In the genomic region with DNA sequence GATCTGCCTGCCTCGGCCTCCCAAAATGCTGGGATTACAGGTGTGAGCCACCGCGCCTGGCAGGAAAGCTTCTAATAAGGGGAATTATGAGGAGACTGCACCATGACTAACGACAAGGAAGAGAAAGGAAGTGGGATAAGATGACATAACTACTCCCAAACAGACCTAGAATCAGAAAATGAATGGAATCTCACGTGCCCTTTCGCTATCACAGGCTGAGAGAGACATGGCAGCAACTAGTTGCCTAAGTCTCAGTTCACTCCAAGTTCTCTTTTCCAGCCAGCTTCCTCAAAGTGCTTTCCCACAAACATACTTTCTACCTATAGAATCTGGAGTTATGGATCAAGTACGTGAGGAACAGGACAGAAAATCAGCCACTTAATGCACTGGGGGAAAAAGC, we compare ENCODE assay signal across 11 cellular contexts. TPM values are rescaled to one million over a fixed set of nuclear protein-coding genes. Genes with fewer than 3 reads are reported as not detected.
DNase-seq lines count a peak whose midpoint lies in the region; ATAC-seq, FAIRE-seq and TF ChIP-seq lines count a peak whose summit lies in the region.
"Had no signal": no experiment of that assay in that cellular context is flagged by ENCODE, and none has a peak within 500 bp of the region (broad histone marks: within the 10 kb centered on the region; RNA-seq: fewer than 3 reads in every experiment).

No MANE protein-coding gene starts in this region.

- DNase-seq in HepG2 (ENCODE audit: low spot score) (no peak), right lobe of liver (no peak), mesenchymal stem cell (peak; percentile 65), SHP77 (lab: John Stamatoyannopoulos, UW) (no peak), HTR-8/SVneo (ENCODE audit: insufficient read length, low spot score) (no peak), RPMI8226 (no peak)
- no peak for DNase-seq in activated T-helper 2 cell treated with anti-CD3 and anti-CD28 coated beads, Interferon-gamma antibody, Interleukin-2, Interleukin-4, amounts not matched to agents 10 μg/mL and 5 μg/mL and 100 μg/mL, durations not matched to agents 14 hours and 24 hours and 36 hours (ENCODE audit: low spot score)
- DNase-seq: effector CD8-positive, alpha-beta T cell; retina had no signal

- WGBS in HepG2 (ENCODE audit: low lambda C conversion rate), result 98% methylated on average over 7 of the region's 7 CpGs
- WGBS in right lobe of liver (ENCODE audit: insufficient coverage, low coverage, low lambda C conversion rate, missing lambda C conversion rate), result 74% methylated on average over 7 of the region's 7 CpGs
- WGBS in mesenchymal stem cell, result 47% methylated on average over 2 of the region's 7 CpGs

- no peak overlapping the region for H3K18ac ChIP-seq in mesenchymal stem cell (ENCODE audit: low read depth in 1 of 2, low read length in 2 of 2)

- no peaks in the 10 kb centered on the region for H4K20me1 ChIP-seq in HepG2 (ENCODE audit: insufficient read depth, low read length)

- H3K36me3 Mint-ChIP-seq in activated T-helper 2 cell treated with anti-CD3 and anti-CD28 coated beads, Interferon-gamma antibody, Interleukin-2, Interleukin-4, amounts not matched to agents 10 μg/mL and 5 μg/mL and 100 μg/mL, durations not matched to agents 14 hours and 24 hours and 36 hours (ENCODE audit: low read depth), result peaks cover 48% of the 10 kb centered on the region

- H2BK120ac ChIP-seq in mesenchymal stem cell (ENCODE audit: low read depth, low read length), result no peak overlapping the region

- H3K4me2 ChIP-seq in HepG2 (ENCODE audit: low read depth, low read length), result 0 out of 2 replicates have a peak overlapping the region, but pooled peaks have one; percentile 92
- no peak overlapping the region for H3K4me2 ChIP-seq in mesenchymal stem cell (ENCODE audit: low read length, poor library complexity, severe bottlenecking)

- no peak for TF ChIP-seq CTCF in HepG2 (CRISPR knock-in tag; IDR thresholded peaks at IDR 0.05)
- no peak for TF ChIP-seq CTCF in right lobe of liver (IDR thresholded peaks at IDR 0.05)

- H3K27ac ChIP-seq in HepG2 (ENCODE audit: extremely low read length, insufficient read depth, low read length) (no peak overlapping the region), right lobe of liver (no peak overlapping the region), mesenchymal stem cell (ENCODE audit: low read length, poor library complexity, severe bottlenecking) (no peak overlapping the region)

- no peak overlapping the region for H2AK5ac ChIP-seq in mesenchymal stem cell (ENCODE audit: low read length, severe bottlenecking)

- CTCF ChIA-PET in HepG2 (lab: Yijun Ruan, JAX; ENCODE audit: low intra/inter-chr PET ratio, low total read pairs), result no interaction called here

- peak overlapping the region; percentile 30 for H3K4me3 Mint-ChIP-seq in activated T-helper 2 cell treated with anti-CD3 and anti-CD28 coated beads, Interferon-gamma antibody, Interleukin-2, Interleukin-4, amounts not matched to agents 10 μg/mL and 5 μg/mL and 100 μg/mL, durations not matched to agents 14 hours and 24 hours and 36 hours (ENCODE audit: low read depth)

- H2BK12ac ChIP-seq in mesenchymal stem cell (ENCODE audit: low read length in 2 of 2), result no peak overlapping the region

- no peak for TF ChIP-seq RAD21 in HepG2 (CRISPR knock-in tag; IDR thresholded peaks at IDR 0.05)

- no peak overlapping the region for H4K8ac ChIP-seq in mesenchymal stem cell (ENCODE audit: low read length)

- ATAC-seq in HepG2 (no peak), right lobe of liver (no peak), GM21723 (IDR thresholded peaks at IDR 0.05; ENCODE audit: unreplicated experiment) (no peak)

- no TSS peak for BruUV-seq in HepG2 (replicated peaks; lab: Mats Ljungman, UMichigan)

- H3K27me3 Mint-ChIP-seq in activated T-helper 2 cell treated with anti-CD3 and anti-CD28 coated beads, Interferon-gamma antibody, Interleukin-2, Interleukin-4, amounts not matched to agents 10 μg/mL and 5 μg/mL and 100 μg/mL, durations not matched to agents 14 hours and 24 hours and 36 hours (ENCODE audit: low read depth), result no peaks in the 10 kb centered on the region

- H3K9ac ChIP-seq in HepG2 (ENCODE audit: insufficient read depth, low read depth, low read length) (no peak overlapping the region), mesenchymal stem cell (ENCODE audit: low read length) (peak overlapping the region; percentile 100)

- H3K4me3 ChIP-seq in HepG2 (replicated peaks in 1 of 3; ENCODE audit: insufficient read depth in 1 of 3, low read depth in 2 of 3, low read length in 3 of 3) (no peak overlapping the region), right lobe of liver (no peak overlapping the region), mesenchymal stem cell (ENCODE audit: insufficient read depth in 1 of 2, low read depth in 1 of 2, low read length in 2 of 2) (peak overlapping the region in 1 of 2 experiments; percentile 94)

- POLR2A ChIA-PET in HepG2 (lab: Yijun Ruan, JAX), result no interaction called here

- H3K4me1 Mint-ChIP-seq in activated T-helper 2 cell treated with anti-CD3 and anti-CD28 coated beads, Interferon-gamma antibody, Interleukin-2, Interleukin-4, amounts not matched to agents 10 μg/mL and 5 μg/mL and 100 μg/mL, durations not matched to agents 14 hours and 24 hours and 36 hours (ENCODE audit: low read depth), result peaks cover 41% of the 10 kb centered on the region

- H2AFZ ChIP-seq in HepG2 (ENCODE audit: low read length), result no peak overlapping the region
- H2AFZ ChIP-seq in mesenchymal stem cell (ENCODE audit: low read depth, low read length), result no peak overlapping the region

- no peak overlapping the region for H4K91ac ChIP-seq in mesenchymal stem cell (ENCODE audit: low read length)

- peaks cover 18% of the 10 kb centered on the region for H3K79me2 ChIP-seq in HepG2 (ENCODE audit: insufficient read depth, low read length)

- H2BK15ac ChIP-seq in mesenchymal stem cell (ENCODE audit: low read depth, poor library complexity, severe bottlenecking), result no peak overlapping the region

- H3K4ac ChIP-seq in mesenchymal stem cell (ENCODE audit: low read depth in 1 of 2, low read length in 2 of 2), result peak overlapping the region in 1 of 2 experiments; percentile 75

- peaks cover 12% of the 10 kb centered on the region for H3K79me1 ChIP-seq in mesenchymal stem cell (replicated peaks; ENCODE audit: low read length, poor library complexity, severe bottlenecking)

- intact Hi-C loops in HepG2 (cut with micrococcal nuclease; ENCODE audit: unreplicated experiment) (no loop called here), right lobe of liver (cut with DNase I) (no loop called here)
- intact Hi-C loops in activated T-helper 2 cell treated with anti-CD3 and anti-CD28 coated beads, Interferon-gamma antibody, Interleukin-2, Interleukin-4, amounts not matched to agents 10 μg/mL and 5 μg/mL and 100 μg/mL, durations not matched to agents 14 hours and 24 hours and 36 hours (cut with micrococcal nuclease), result no loop called here

- H3K27ac Mint-ChIP-seq in activated T-helper 2 cell treated with anti-CD3 and anti-CD28 coated beads, Interferon-gamma antibody, Interleukin-2, Interleukin-4, amounts not matched to agents 10 μg/mL and 5 μg/mL and 100 μg/mL, durations not matched to agents 14 hours and 24 hours and 36 hours, result peak overlapping the region; percentile 98

- H3K36me3 ChIP-seq in HepG2 (replicated peaks in 1 of 2; ENCODE audit: control insufficient read depth in 1 of 2, insufficient read depth in 2 of 2, low read length in 2 of 2) (peaks cover 3 to 6% of the 10 kb centered on the region in 2 experiments; a peak in 4 of 5 replicates), right lobe of liver (peaks cover 0 to 35% (median 0%) of the 10 kb centered on the region in 4 donors), mesenchymal stem cell (ENCODE audit: control insufficient read depth in 1 of 2, insufficient read depth in 2 of 2, low read depth in 1 of 2, low read length in 2 of 2) (peaks cover 15 to 47% of the 10 kb centered on the region in 2 experiments)

- peaks cover 33% of the 10 kb centered on the region for H3K4me1 ChIP-seq in HepG2 (ENCODE audit: insufficient read depth, low read length)
- peaks cover 0 to 17% (median 7%) of the 10 kb centered on the region in 4 donors for H3K4me1 ChIP-seq in right lobe of liver
- H3K4me1 ChIP-seq in mesenchymal stem cell (ENCODE audit: control insufficient read depth, insufficient read depth, low read depth, low read length), result peaks cover 8% of the 10 kb centered on the region

- FAIRE-seq in HepG2 (lab: Jason Lieb, UNC) (no peak), HTR-8/SVneo (lab: Jason Lieb, UNC) (no peak)
- FAIRE-seq: GM12891 had no signal

- TF ChIP-seq POLR2A in HepG2 (IDR thresholded peaks at IDR 0.05; ENCODE audit: insufficient read depth in 1 of 2, low read depth in 2 of 2, low read length in 2 of 2) (no peak), right lobe of liver (IDR thresholded peaks at IDR 0.05) (no peak)

- H2BK5ac ChIP-seq in mesenchymal stem cell (ENCODE audit: low read depth, low read length, poor library complexity, severe bottlenecking), result no peak overlapping the region

- no peak overlapping the region for H3K14ac ChIP-seq in mesenchymal stem cell (ENCODE audit: low read length in 2 of 2)

- H3K27me3 ChIP-seq in HepG2 (ENCODE audit: control insufficient read depth in 1 of 2, insufficient read depth in 2 of 2, low read length in 2 of 2) (no peaks in the 10 kb centered on the region; a peak in 1 of 5 replicates), right lobe of liver (no peaks in the 10 kb centered on the region), mesenchymal stem cell (ENCODE audit: control insufficient read depth in 1 of 2, insufficient read depth in 1 of 2, low read length in 2 of 2) (no peaks in the 10 kb centered on the region)

- in situ Hi-C loops in HepG2 (cut with HindIII; ENCODE audit: extremely low pct_ligation_motif_present, low pct_unique_long_range_greater_than_20kb), result no loop called here

- H3K9me3 Mint-ChIP-seq in activated T-helper 2 cell treated with anti-CD3 and anti-CD28 coated beads, Interferon-gamma antibody, Interleukin-2, Interleukin-4, amounts not matched to agents 10 μg/mL and 5 μg/mL and 100 μg/mL, durations not matched to agents 14 hours and 24 hours and 36 hours, result no peaks in the 10 kb centered on the region

- TF ChIP-seq EP300 in HepG2 (IDR thresholded peaks at IDR 0.05; ENCODE audit: low read depth in 2 of 2, low read length in 2 of 2), result no peak
- no peak for TF ChIP-seq EP300 in HepG2 (CRISPR knock-in tag; IDR thresholded peaks at IDR 0.05; ENCODE audit: borderline replicate concordance)

- H3K23ac ChIP-seq in mesenchymal stem cell (ENCODE audit: low read length in 2 of 2), result no peak overlapping the region

- H3K9me3 ChIP-seq in HepG2 (ENCODE audit: low read length), result no peaks in the 10 kb centered on the region
- H3K9me3 ChIP-seq in right lobe of liver, result no peaks in the 10 kb centered on the region
- H3K9me3 ChIP-seq in mesenchymal stem cell (ENCODE audit: control insufficient read depth, low read length), result no peaks in the 10 kb centered on the region

RNA-seq across cellular contexts. Expression of gene PI4KB, which starts 2.0 kb away (rescaled TPM):
- total RNA-seq in HepG2 (2016; rRNA removed; fragmentation: Illumina TruSeq; extraction: Trizol), result 18.6 and 19.5 TPM in 2 replicates
- 7.7 and 8.5 TPM in 2 replicates for total RNA-seq in HepG2 (2016; cell fraction: cytosol; rRNA removed; fragmentation: Illumina TruSeq; extraction: Trizol; ENCODE audit: low read depth)
- total RNA-seq in HepG2 (2016; cell fraction: insoluble cytoplasmic fraction; rRNA removed; fragmentation: Illumina TruSeq; extraction: Trizol), result 18.7 and 20.1 TPM in 2 replicates
- 16.6 and 17.9 TPM in 2 replicates for total RNA-seq in HepG2 (2016; cell fraction: membrane; rRNA removed; fragmentation: Illumina TruSeq; extraction: Trizol)
- total RNA-seq in HepG2 (2016; cell fraction: nucleus; rRNA removed; fragmentation: Illumina TruSeq; extraction: Trizol), result 17.8 and 19.5 TPM in 2 replicates
- polyA plus RNA-seq in HepG2 (2011; rRNA removed), result 29.3 and 32.6 TPM in 2 replicates
- 25.3 and 25.8 TPM in 2 replicates for polyA plus RNA-seq in HepG2 (2011; cell fraction: cytosol; rRNA removed)
- polyA plus RNA-seq in HepG2 (2011; cell fraction: nucleus; rRNA removed), result 36.5 and 43.7 TPM in 2 replicates
- 12.6 and 16.2 TPM in 2 replicates for polyA plus RNA-seq in HepG2 (2012)
- polyA plus RNA-seq in HepG2 (2016; cell fraction: cytosol; fragmentation: Illumina TruSeq; extraction: Trizol; ENCODE audit: low read depth), result 3.9 and 4.4 TPM in 2 replicates
- polyA plus RNA-seq in HepG2 (2016; cell fraction: insoluble cytoplasmic fraction; fragmentation: Illumina TruSeq; extraction: Trizol; ENCODE audit: low read depth), result 19.7 and 20.5 TPM in 2 replicates
- polyA plus RNA-seq in HepG2 (2016; cell fraction: membrane; fragmentation: Illumina TruSeq; extraction: Trizol; ENCODE audit: low read depth), result 11.0 and 12.5 TPM in 2 replicates
- 31.3 and 33.3 TPM in 2 replicates for polyA plus RNA-seq in HepG2 (2016; cell fraction: nucleus; fragmentation: Illumina TruSeq; extraction: Trizol; ENCODE audit: insufficient read depth, low read depth)
- polyA minus RNA-seq in HepG2 (2011; rRNA and poly(A)+ RNA removed; ENCODE audit: low replicate concordance), result 58.3 and 156 TPM in 2 replicates
- polyA minus RNA-seq in HepG2 (2011; cell fraction: cytosol; rRNA and poly(A)+ RNA removed), result 14.8 and 17.7 TPM in 2 replicates
- 29.6 and 32.7 TPM in 2 replicates for polyA minus RNA-seq in HepG2 (2011; cell fraction: nucleus; rRNA and poly(A)+ RNA removed)
- 10 to 100 TPM; 20.0 to 24.7 (median 22.7) TPM for total RNA-seq in right lobe of liver
- total RNA-seq in activated T-helper 2 cell treated with anti-CD3 and anti-CD28 coated beads, Interferon-gamma antibody, Interleukin-2, Interleukin-4, amounts not matched to agents 10 μg/mL and 5 μg/mL and 100 μg/mL, durations not matched to agents 14 hours and 24 hours and 36 hours, result 53.6 and 57.3 TPM in 2 replicates
- polyA plus RNA-seq in mesenchymal stem cell (2013, experiment 1 of 2), result 36.1 TPM
- 36.1 TPM for polyA plus RNA-seq in mesenchymal stem cell (2013, experiment 2 of 2)

RNA-seq across cellular contexts. Expression of gene RFX5, which starts 21.8 kb away (rescaled TPM):
- total RNA-seq in HepG2 (2016; rRNA removed; fragmentation: Illumina TruSeq; extraction: Trizol) (32.0 and 36.2 TPM in 2 replicates), right lobe of liver (10 to 100 TPM in 5 of 6 experiments, 1 to 10 TPM in 1; 9.8 to 23.0 (median 16.8) TPM)
- 4.1 and 4.4 TPM in 2 replicates for total RNA-seq in HepG2 (2016; cell fraction: cytosol; rRNA removed; fragmentation: Illumina TruSeq; extraction: Trizol; ENCODE audit: low read depth)
- total RNA-seq in HepG2 (2016; cell fraction: insoluble cytoplasmic fraction; rRNA removed; fragmentation: Illumina TruSeq; extraction: Trizol), result 37.2 and 39.7 TPM in 2 replicates
- 15.6 and 17.0 TPM in 2 replicates for total RNA-seq in HepG2 (2016; cell fraction: membrane; rRNA removed; fragmentation: Illumina TruSeq; extraction: Trizol)
- 44.6 and 44.7 TPM in 2 replicates for total RNA-seq in HepG2 (2016; cell fraction: nucleus; rRNA removed; fragmentation: Illumina TruSeq; extraction: Trizol)
- polyA plus RNA-seq in HepG2 (2011; rRNA removed), result 17.9 and 20.3 TPM in 2 replicates
- polyA plus RNA-seq in HepG2 (2011; cell fraction: cytosol; rRNA removed), result 7.9 and 8.2 TPM in 2 replicates
- 43.2 and 45.6 TPM in 2 replicates for polyA plus RNA-seq in HepG2 (2011; cell fraction: nucleus; rRNA removed)
- 11.7 and 16.5 TPM in 2 replicates for polyA plus RNA-seq in HepG2 (2012)
- polyA plus RNA-seq in HepG2 (2016; cell fraction: cytosol; fragmentation: Illumina TruSeq; extraction: Trizol; ENCODE audit: low read depth), result 2.7 and 2.8 TPM in 2 replicates
- 27.2 and 30.5 TPM in 2 replicates for polyA plus RNA-seq in HepG2 (2016; cell fraction: insoluble cytoplasmic fraction; fragmentation: Illumina TruSeq; extraction: Trizol; ENCODE audit: low read depth)
- polyA plus RNA-seq in HepG2 (2016; cell fraction: membrane; fragmentation: Illumina TruSeq; extraction: Trizol; ENCODE audit: low read depth), result 8.9 and 10.1 TPM in 2 replicates
- 62.2 and 65.3 TPM in 2 replicates for polyA plus RNA-seq in HepG2 (2016; cell fraction: nucleus; fragmentation: Illumina TruSeq; extraction: Trizol; ENCODE audit: insufficient read depth, low read depth)
- 33.0 and 287 TPM in 2 replicates for polyA minus RNA-seq in HepG2 (2011; rRNA and poly(A)+ RNA removed; ENCODE audit: low replicate concordance)
- polyA minus RNA-seq in HepG2 (2011; cell fraction: cytosol; rRNA and poly(A)+ RNA removed), result 7.7 and 9.6 TPM in 2 replicates
- 15.8 and 22.1 TPM in 2 replicates for polyA minus RNA-seq in HepG2 (2011; cell fraction: nucleus; rRNA and poly(A)+ RNA removed)
- 68.9 and 85.5 TPM in 2 replicates for total RNA-seq in activated T-helper 2 cell treated with anti-CD3 and anti-CD28 coated beads, Interferon-gamma antibody, Interleukin-2, Interleukin-4, amounts not matched to agents 10 μg/mL and 5 μg/mL and 100 μg/mL, durations not matched to agents 14 hours and 24 hours and 36 hours
- 31.1 TPM for polyA plus RNA-seq in mesenchymal stem cell (2013, experiment 1 of 2)
- polyA plus RNA-seq in mesenchymal stem cell (2013, experiment 2 of 2), result 32.1 TPM

RNA-seq across cellular contexts. Expression of gene ZNF687, which starts 43.1 kb away (rescaled TPM):
- total RNA-seq in HepG2 (2016; rRNA removed; fragmentation: Illumina TruSeq; extraction: Trizol), result 14.1 and 15.0 TPM in 2 replicates
- 3.3 and 3.9 TPM in 2 replicates for total RNA-seq in HepG2 (2016; cell fraction: cytosol; rRNA removed; fragmentation: Illumina TruSeq; extraction: Trizol; ENCODE audit: low read depth)
- 13.7 and 14.2 TPM in 2 replicates for total RNA-seq in HepG2 (2016; cell fraction: insoluble cytoplasmic fraction; rRNA removed; fragmentation: Illumina TruSeq; extraction: Trizol)
- 6.1 and 7.4 TPM in 2 replicates for total RNA-seq in HepG2 (2016; cell fraction: membrane; rRNA removed; fragmentation: Illumina TruSeq; extraction: Trizol)
- 15.7 and 20.5 TPM in 2 replicates for total RNA-seq in HepG2 (2016; cell fraction: nucleus; rRNA removed; fragmentation: Illumina TruSeq; extraction: Trizol)
- 16.5 and 24.5 TPM in 2 replicates for polyA plus RNA-seq in HepG2 (2011; rRNA removed)
- polyA plus RNA-seq in HepG2 (2011; cell fraction: cytosol; rRNA removed), result 11.9 and 16.7 TPM in 2 replicates
- 55.2 and 58.3 TPM in 2 replicates for polyA plus RNA-seq in HepG2 (2011; cell fraction: nucleus; rRNA removed)
- polyA plus RNA-seq in HepG2 (2012), result 12.2 and 12.3 TPM in 2 replicates
- 0.57 and 1.1 TPM in 2 replicates for polyA plus RNA-seq in HepG2 (2016; cell fraction: cytosol; fragmentation: Illumina TruSeq; extraction: Trizol; ENCODE audit: low read depth)
- polyA plus RNA-seq in HepG2 (2016; cell fraction: insoluble cytoplasmic fraction; fragmentation: Illumina TruSeq; extraction: Trizol; ENCODE audit: low read depth), result 9.8 and 13.6 TPM in 2 replicates
- 2.3 and 2.5 TPM in 2 replicates for polyA plus RNA-seq in HepG2 (2016; cell fraction: membrane; fragmentation: Illumina TruSeq; extraction: Trizol; ENCODE audit: low read depth)
- polyA plus RNA-seq in HepG2 (2016; cell fraction: nucleus; fragmentation: Illumina TruSeq; extraction: Trizol; ENCODE audit: insufficient read depth, low read depth), result 22.9 and 24.3 TPM in 2 replicates
- polyA minus RNA-seq in HepG2 (2011; rRNA and poly(A)+ RNA removed; ENCODE audit: low replicate concordance), result 85.3 and 103 TPM in 2 replicates
- polyA minus RNA-seq in HepG2 (2011; cell fraction: cytosol; rRNA and poly(A)+ RNA removed), result 20.1 and 23.3 TPM in 2 replicates
- polyA minus RNA-seq in HepG2 (2011; cell fraction: nucleus; rRNA and poly(A)+ RNA removed), result 44.4 and 49.6 TPM in 2 replicates
- total RNA-seq in right lobe of liver, result 10 to 100 TPM in 3 of 6 experiments, 1 to 10 TPM in 3; 7.6 to 14.2 (median 10.1) TPM
- 25.0 and 25.3 TPM in 2 replicates for total RNA-seq in activated T-helper 2 cell treated with anti-CD3 and anti-CD28 coated beads, Interferon-gamma antibody, Interleukin-2, Interleukin-4, amounts not matched to agents 10 μg/mL and 5 μg/mL and 100 μg/mL, durations not matched to agents 14 hours and 24 hours and 36 hours
- polyA plus RNA-seq in mesenchymal stem cell (2013, experiment 1 of 2), result 10.8 TPM
- 10.8 TPM for polyA plus RNA-seq in mesenchymal stem cell (2013, experiment 2 of 2)

RNA-seq across cellular contexts. Expression of gene SELENBP1, which starts 47.3 kb away (rescaled TPM):
- total RNA-seq in HepG2 (2016; rRNA removed; fragmentation: Illumina TruSeq; extraction: Trizol) (29.0 and 30.2 TPM in 2 replicates), right lobe of liver (100 to 1,000 TPM in 4 of 6 experiments, 10 to 100 TPM in 2; 83.4 to 423 (median 208) TPM)
- total RNA-seq in HepG2 (2016; cell fraction: cytosol; rRNA removed; fragmentation: Illumina TruSeq; extraction: Trizol; ENCODE audit: low read depth), result 6.3 and 6.7 TPM in 2 replicates
- 27.8 and 30.0 TPM in 2 replicates for total RNA-seq in HepG2 (2016; cell fraction: insoluble cytoplasmic fraction; rRNA removed; fragmentation: Illumina TruSeq; extraction: Trizol)
- 9.8 and 12.1 TPM in 2 replicates for total RNA-seq in HepG2 (2016; cell fraction: membrane; rRNA removed; fragmentation: Illumina TruSeq; extraction: Trizol)
- 18.8 and 23.3 TPM in 2 replicates for total RNA-seq in HepG2 (2016; cell fraction: nucleus; rRNA removed; fragmentation: Illumina TruSeq; extraction: Trizol)
- polyA plus RNA-seq in HepG2 (2011; rRNA removed), result 27.8 and 29.3 TPM in 2 replicates
- 21.3 and 26.7 TPM in 2 replicates for polyA plus RNA-seq in HepG2 (2011; cell fraction: cytosol; rRNA removed)
- polyA plus RNA-seq in HepG2 (2011; cell fraction: nucleus; rRNA removed), result 89.4 and 101 TPM in 2 replicates
- polyA plus RNA-seq in HepG2 (2012), result 13.2 and 18.5 TPM in 2 replicates
- 6.6 and 7.1 TPM in 2 replicates for polyA plus RNA-seq in HepG2 (2016; cell fraction: cytosol; fragmentation: Illumina TruSeq; extraction: Trizol; ENCODE audit: low read depth)
- polyA plus RNA-seq in HepG2 (2016; cell fraction: insoluble cytoplasmic fraction; fragmentation: Illumina TruSeq; extraction: Trizol; ENCODE audit: low read depth), result 32.9 and 33.5 TPM in 2 replicates
- polyA plus RNA-seq in HepG2 (2016; cell fraction: membrane; fragmentation: Illumina TruSeq; extraction: Trizol; ENCODE audit: low read depth), result 9.9 and 10.0 TPM in 2 replicates
- polyA plus RNA-seq in HepG2 (2016; cell fraction: nucleus; fragmentation: Illumina TruSeq; extraction: Trizol; ENCODE audit: insufficient read depth, low read depth), result 46.6 and 51.9 TPM in 2 replicates
- 34.1 and 67.3 TPM in 2 replicates for polyA minus RNA-seq in HepG2 (2011; rRNA and poly(A)+ RNA removed; ENCODE audit: low replicate concordance)
- polyA minus RNA-seq in HepG2 (2011; cell fraction: cytosol; rRNA and poly(A)+ RNA removed), result 11.9 and 16.5 TPM in 2 replicates
- polyA minus RNA-seq in HepG2 (2011; cell fraction: nucleus; rRNA and poly(A)+ RNA removed), result 13.3 and 13.8 TPM in 2 replicates
- not detected in 2 replicates for total RNA-seq in activated T-helper 2 cell treated with anti-CD3 and anti-CD28 coated beads, Interferon-gamma antibody, Interleukin-2, Interleukin-4, amounts not matched to agents 10 μg/mL and 5 μg/mL and 100 μg/mL, durations not matched to agents 14 hours and 24 hours and 36 hours
- polyA plus RNA-seq in mesenchymal stem cell (2013, experiment 1 of 2), result 23.4 TPM
- polyA plus RNA-seq in mesenchymal stem cell (2013, experiment 2 of 2), result 22.9 TPM
